18 cellular contexts compared by ENCODE assay signal in genomic region chr5:30846171-30846570, GRCh38.
"Had no signal": no experiment of that assay in that cellular context is flagged by ENCODE, and none has a peak within 500 bp of the region (broad histone marks: within the 10 kb centered on the region; RNA-seq: fewer than 3 reads in every experiment).

No MANE protein-coding gene starts in this region.

- H3K4me1 Mint-ChIP-seq: immature natural killer cell; naive thymus-derived CD4-positive, alpha-beta T cell; stimulated activated memory B cell treated with anti-CD40 and anti-IgM and Interleukin-4, amounts not matched to agents 10 μg/mL and 1 μg/mL and 100 μg/mL, for 72 hours had no signal

- ATAC-seq: esophagus mucosa; gastroesophageal sphincter; naive thymus-derived CD4-positive, alpha-beta T cell; psoas muscle; sciatic nerve; stimulated activated memory B cell treated with anti-CD40 and anti-IgM and Interleukin-4, amounts not matched to agents 10 μg/mL and 1 μg/mL and 100 μg/mL, for 72 hours had no signal

- H3K9me3 ChIP-seq: gastroesophageal sphincter, psoas muscle, spleen, tibial artery, upper lobe of left lung, uterus had no signal

- H3K27ac Mint-ChIP-seq: immature natural killer cell; naive thymus-derived CD4-positive, alpha-beta T cell; nephron progenitor cell; stimulated activated memory B cell treated with anti-CD40 and anti-IgM and Interleukin-4, amounts not matched to agents 10 μg/mL and 1 μg/mL and 100 μg/mL, for 72 hours; stimulated activated naive CD8-positive, alpha-beta T cell treated with anti-CD3 and anti-CD28 coated beads, Interleukin-15, Interleukin-2, amounts not matched to agents 100 ng/mL and 50 ng/mL, for 24 hours had no signal

- H3K4me1 ChIP-seq: psoas muscle, spleen, tibial artery, upper lobe of left lung, uterus had no signal

- H3K9me3 Mint-ChIP-seq: nephron progenitor cell; stimulated activated naive CD8-positive, alpha-beta T cell treated with anti-CD3 and anti-CD28 coated beads, Interleukin-15, Interleukin-2, amounts not matched to agents 100 ng/mL and 50 ng/mL, for 24 hours had no signal

- H3K36me3 Mint-ChIP-seq: immature natural killer cell; naive thymus-derived CD4-positive, alpha-beta T cell; stimulated activated memory B cell treated with anti-CD40 and anti-IgM and Interleukin-4, amounts not matched to agents 10 μg/mL and 1 μg/mL and 100 μg/mL, for 72 hours had no signal

- DNase-seq: effector memory CD4-positive, alpha-beta T cell; immature natural killer cell; kidney; naive thymus-derived CD4-positive, alpha-beta T cell; nephron progenitor cell; psoas muscle; spleen; stimulated activated CD4-positive, alpha-beta T cell treated with anti-CD3 and anti-CD28 coated beads, Interleukin-15, amount 100 ng/mL, for 24 hours; stimulated activated CD4-positive, alpha-beta T cell treated with anti-CD3 and anti-CD28 coated beads, Interleukin-1b, Interleukin-23, amount 100 ng/mL, for 48 hours; stimulated activated CD4-positive, alpha-beta T cell treated with anti-CD3 and anti-CD28 coated beads, Interleukin-4, amount 100 ng/mL, for 24 hours; tibial artery; upper lobe of left lung; uterus had no signal

- H3K4me3 ChIP-seq: gastroesophageal sphincter, psoas muscle, spleen, tibial artery, upper lobe of left lung, uterus had no signal

- H3K36me3 ChIP-seq: gastroesophageal sphincter, spleen, tibial artery, upper lobe of left lung, uterus had no signal

- H3K27ac ChIP-seq: gastroesophageal sphincter, psoas muscle, spleen, tibial artery, upper lobe of left lung, uterus had no signal

- H3K27me3 ChIP-seq: gastroesophageal sphincter, spleen, tibial artery, upper lobe of left lung, uterus had no signal

- H3K4me3 Mint-ChIP-seq: immature natural killer cell; naive thymus-derived CD4-positive, alpha-beta T cell; nephron progenitor cell; stimulated activated memory B cell treated with anti-CD40 and anti-IgM and Interleukin-4, amounts not matched to agents 10 μg/mL and 1 μg/mL and 100 μg/mL, for 72 hours; stimulated activated naive CD8-positive, alpha-beta T cell treated with anti-CD3 and anti-CD28 coated beads, Interleukin-15, Interleukin-2, amounts not matched to agents 100 ng/mL and 50 ng/mL, for 24 hours had no signal

- H3K27me3 Mint-ChIP-seq: naive thymus-derived CD4-positive, alpha-beta T cell; stimulated activated memory B cell treated with anti-CD40 and anti-IgM and Interleukin-4, amounts not matched to agents 10 μg/mL and 1 μg/mL and 100 μg/mL, for 72 hours; stimulated activated naive CD8-positive, alpha-beta T cell treated with anti-CD3 and anti-CD28 coated beads, Interleukin-15, Interleukin-2, amounts not matched to agents 100 ng/mL and 50 ng/mL, for 24 hours had no signal
